Comparison of ENCODE assay signal across 1 cellular context in genomic region chrX:43675965-43676628, GRCh38. TPM values are rescaled to one million over a fixed set of nuclear protein-coding genes. Genes with fewer than 3 reads are reported as not detected.
"Had no signal": no experiment of that assay in that cellular context is flagged by ENCODE, and none has a peak within 500 bp of the region (broad histone marks: within the 10 kb centered on the region; RNA-seq: fewer than 3 reads in every experiment).

No MANE protein-coding gene starts in this region.

RNA-seq across cellular contexts. Expression of gene MAOA, which starts 20.0 kb away (rescaled TPM):
- total RNA-seq: OCI-LY7 had no signal
